Comparison of ENCODE assay signal across 11 cellular contexts in the genomic region with DNA sequence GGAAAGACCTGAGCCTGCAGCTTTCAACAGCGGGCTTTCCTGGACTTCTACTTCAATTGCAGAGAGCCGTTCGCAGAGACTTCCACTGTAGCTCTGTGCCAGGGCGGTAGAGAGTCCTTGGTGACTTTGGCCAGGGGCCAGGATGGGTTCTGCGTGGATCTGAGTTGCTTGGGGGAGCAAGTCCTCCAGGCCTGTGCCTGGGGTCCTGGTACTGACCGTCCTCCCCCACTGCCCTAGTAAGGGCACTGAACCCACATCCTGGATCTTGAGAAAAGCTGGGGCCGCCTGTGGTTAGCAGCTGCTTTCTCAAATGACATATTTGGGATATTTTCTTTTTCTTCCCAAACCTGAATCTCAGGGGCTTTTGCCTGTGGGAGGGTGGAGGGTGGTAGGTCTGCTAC. TPM values are rescaled to one million over a fixed set of nuclear protein-coding genes. Genes with fewer than 3 reads are reported as not detected.
DNase-seq lines count a peak whose midpoint lies in the region; ATAC-seq and TF ChIP-seq lines count a peak whose summit lies in the region.
"Had no signal": no experiment of that assay in that cellular context is flagged by ENCODE, and none has a peak within 500 bp of the region (broad histone marks: within the 10 kb centered on the region; RNA-seq: fewer than 3 reads in every experiment).

No MANE protein-coding gene starts in this region.

- peak overlapping the region; percentile 82 for H3K27ac Mint-ChIP-seq in central memory CD8-positive, alpha-beta T cell (ENCODE audit: low read depth)

- H4K20me1 ChIP-seq in mammary epithelial cell (ENCODE audit: insufficient read depth, low read length): no peaks in the 10 kb centered on the region

- intact Hi-C loops in breast epithelium (cut with DNase I; ENCODE audit: low total_unique reads) (no loop called here), mammary epithelial cell (cut with micrococcal nuclease) (no loop called here), transverse colon (cut with DNase I; ENCODE audit: low total_unique reads) (no loop called here)

- H3K9me3 ChIP-seq in breast epithelium: no peaks in the 10 kb centered on the region
- no peaks in the 10 kb centered on the region for H3K9me3 ChIP-seq in mammary epithelial cell (replicated peaks; ENCODE audit: insufficient read depth, low read length)
- H3K9me3 ChIP-seq in mucosa of stomach (ENCODE audit: control insufficient read depth, low read length): no peaks in the 10 kb centered on the region
- H3K9me3 ChIP-seq in transverse colon: no peaks in the 10 kb centered on the region

- no peak for ATAC-seq in central memory CD8-positive, alpha-beta T cell (replicated peaks; ENCODE audit: extremely low read depth, poor library complexity, severe bottlenecking)
- ATAC-seq in HG03280 (IDR thresholded peaks at IDR 0.05; ENCODE audit: unreplicated experiment) (no peak), GM18520 (IDR thresholded peaks at IDR 0.05; ENCODE audit: unreplicated experiment) (no peak)

- no peak for TF ChIP-seq CTCF in breast epithelium (IDR thresholded peaks at IDR 0.05)
- no peak for TF ChIP-seq CTCF in mammary epithelial cell (conservative IDR thresholded peaks at IDR 0.05 in 1 of 2, IDR thresholded peaks at IDR 0.05 in 1 of 2; ENCODE audit: extremely low read depth in 1 of 2, insufficient read depth in 1 of 2, low read depth in 1 of 2, low read length in 2 of 2)
- no peak for TF ChIP-seq CTCF in transverse colon (IDR thresholded peaks at IDR 0.05)

- H3K36me3 Mint-ChIP-seq in central memory CD8-positive, alpha-beta T cell (ENCODE audit: insufficient read depth): peaks cover 23% of the 10 kb centered on the region

- H2AFZ ChIP-seq in mammary epithelial cell (ENCODE audit: low read depth, low read length): no peak overlapping the region

- H3K27ac ChIP-seq in breast epithelium (peak overlapping the region; percentile 73 to 94), mammary epithelial cell (ENCODE audit: insufficient read depth, low read depth, low read length) (no peak overlapping the region), transverse colon (peak overlapping the region; percentile 76 to 84 (median 83))

- H3K27me3 ChIP-seq in breast epithelium (no peaks in the 10 kb centered on the region), mammary epithelial cell (ENCODE audit: insufficient read depth, low read length) (no peaks in the 10 kb centered on the region), mucosa of stomach (ENCODE audit: control insufficient read depth, insufficient read depth, low read length) (no peaks in the 10 kb centered on the region), transverse colon (no peaks in the 10 kb centered on the region)

- no peak overlapping the region for H3K4me2 ChIP-seq in mammary epithelial cell (ENCODE audit: insufficient read depth, low read depth, low read length)

- CTCF ChIA-PET in mammary epithelial cell (lab: Charles Lee; ENCODE audit: low non-redundant PET): no interaction called here

- no peaks in the 10 kb centered on the region for H3K9me3 Mint-ChIP-seq in central memory CD8-positive, alpha-beta T cell

- in situ Hi-C loops in mammary epithelial cell (cut with MboI; ENCODE audit: low sequenced_read_pairs in 2 of 2) (loop anchor here in 1 of 2 donors (5.0 kb wide), 1 partner anchor 129 kb away; no protein-coding TSS in a partner anchor), transverse colon (cut with MboI; ENCODE audit: low pct_ligation_motif_present in 1 of 4, low pct_unique_long_range_greater_than_20kb in 1 of 4, low sequenced_read_pairs in 3 of 4) (loop anchor here in 1 of 4 donors (5.0 kb wide), 1 partner anchor 129 kb away; no protein-coding TSS in a partner anchor)

- peaks cover 37% of the 10 kb centered on the region for H3K4me1 Mint-ChIP-seq in central memory CD8-positive, alpha-beta T cell

- TF ChIP-seq POLR2A in breast epithelium (IDR thresholded peaks at IDR 0.05) (no peak), transverse colon (IDR thresholded peaks at IDR 0.05) (no peak)

- peaks cover 29% of the 10 kb centered on the region for H3K79me2 ChIP-seq in mammary epithelial cell (ENCODE audit: insufficient read depth, low read length)

- H3K4me1 ChIP-seq in breast epithelium: no peaks in the 10 kb centered on the region
- H3K4me1 ChIP-seq in mammary epithelial cell (ENCODE audit: insufficient read depth, low read length): no peaks in the 10 kb centered on the region
- peaks cover 29% of the 10 kb centered on the region for H3K4me1 ChIP-seq in mucosa of stomach (ENCODE audit: control insufficient read depth, insufficient read depth, low read length)
- peaks cover 23 to 69% (median 56%) of the 10 kb centered on the region in 4 donors for H3K4me1 ChIP-seq in transverse colon

- no peaks in the 10 kb centered on the region for H3K27me3 Mint-ChIP-seq in central memory CD8-positive, alpha-beta T cell

- no peaks in the 10 kb centered on the region for H3K36me3 ChIP-seq in breast epithelium
- H3K36me3 ChIP-seq in mammary epithelial cell (ENCODE audit: insufficient read depth, low read length): peaks cover 5% of the 10 kb centered on the region
- no peaks in the 10 kb centered on the region for H3K36me3 ChIP-seq in mucosa of stomach (ENCODE audit: control insufficient read depth, insufficient read depth, low read length)
- H3K36me3 ChIP-seq in transverse colon: peaks cover 0 to 7% (median 3%) of the 10 kb centered on the region in 4 donors

- H3K4me3 Mint-ChIP-seq in central memory CD8-positive, alpha-beta T cell: no peak overlapping the region

- dilution Hi-C loops in mammary epithelial cell (cut with HindIII; ENCODE audit: low sequenced_read_pairs): loop anchor here (5.0 kb wide), 3 partner anchors 54 to 99 kb away; partner anchors contain the start of gene SOCS3

- H3K4me3 ChIP-seq in breast epithelium: no peak overlapping the region
- H3K4me3 ChIP-seq in mammary epithelial cell (replicated peaks in 1 of 3; ENCODE audit: insufficient read depth in 1 of 3, low read depth in 2 of 3, low read length in 3 of 3): no peak overlapping the region
- no peak overlapping the region for H3K4me3 ChIP-seq in mucosa of stomach (ENCODE audit: low read length)
- no peak overlapping the region for H3K4me3 ChIP-seq in transverse colon

- no TSS peak for BruUV-seq in mammary epithelial cell (replicated peaks; lab: Mats Ljungman, UMichigan)

- H3K9ac ChIP-seq in mammary epithelial cell (ENCODE audit: insufficient read depth, low read length) (no peak overlapping the region), mucosa of stomach (ENCODE audit: low read length) (peak overlapping the region; percentile 52)

- WGBS in mammary epithelial cell (ENCODE audit: low coverage, missing lambda C conversion rate): 39% methylated on average over 6 of the region's 7 CpGs
- WGBS in transverse colon (ENCODE audit: low coverage in 1 of 2), 2 donors: 60% methylated on average over 7 of the region's 7 CpGs; no CpG with 5 or more reads in 1 of the 2 donors

- no peak for TF ChIP-seq EP300 in transverse colon (IDR thresholded peaks at IDR 0.05; ENCODE audit: low read depth)

- DNase-seq in breast epithelium (ENCODE audit: low spot score in 2 of 2): no peak
- no peak for DNase-seq in mammary epithelial cell
- no peak for DNase-seq in central memory CD8-positive, alpha-beta T cell (ENCODE audit: low spot score in 2 of 2)
- DNase-seq in transverse colon: peak; percentile 39
- DNase-seq in NCI-H1092 treated with DMSO at 0.1 percent for 48 hours (lab: John Stamatoyannopoulos, UW): no peak
- DNase-seq: activated effector memory CD4-positive, alpha-beta T cell treated with anti-CD3 and anti-CD28 coated beads, Interleukin-2, amount 50 U/mL, for 16 hours; MM.1S; stimulated activated CD4-positive, alpha-beta T cell treated with anti-CD3 and anti-CD28 coated beads, Interleukin-2, amount 100 ng/mL, for 24 hours had no signal

RNA-seq across cellular contexts. Expression of gene PGS1, which starts 37.9 kb away (rescaled TPM):
- total RNA-seq in breast epithelium (10 to 100 TPM; 33.9 to 58.7 (median 50.2) TPM), mammary epithelial cell (10 to 100 TPM; 29.1 to 31.5 TPM), transverse colon (10 to 100 TPM; 32.1 to 77.6 (median 60.1) TPM)
- polyA plus RNA-seq in mammary epithelial cell: 19.8 TPM
- 29.9 TPM for polyA minus RNA-seq in mammary epithelial cell

RNA-seq across cellular contexts. Expression of gene SOCS3, which starts 56.4 kb away (rescaled TPM):
- total RNA-seq in breast epithelium: 100 to 1,000 TPM in 1 of 3 donors, 10 to 100 TPM in 2; 58.1 to 190 (median 76.4) TPM
- 10 to 100 TPM in 1 of 2 donors, 1 to 10 TPM in 1; 4.3 to 24.7 TPM for total RNA-seq in mammary epithelial cell
- polyA plus RNA-seq in mammary epithelial cell: 3.5 TPM
- polyA minus RNA-seq in mammary epithelial cell: 1.8 TPM
- 100 to 1,000 TPM in 1 of 4 donors, 10 to 100 TPM in 3; 22.3 to 230 (median 37.6) TPM for total RNA-seq in transverse colon
